In genomic region chr16:27191352-27191924, GRCh38 we compare ENCODE assay signal across 16 cellular contexts. TPM values are rescaled to one million over a fixed set of nuclear protein-coding genes. Genes with fewer than 3 reads are reported as not detected.
DNase-seq lines count a peak whose midpoint lies in the region; ATAC-seq, FAIRE-seq and TF ChIP-seq lines count a peak whose summit lies in the region.
"Had no signal": no experiment of that assay in that cellular context is flagged by ENCODE, and none has a peak within 500 bp of the region (broad histone marks: within the 10 kb centered on the region; RNA-seq: fewer than 3 reads in every experiment).

No MANE protein-coding gene starts in this region.

- H3K4me2 ChIP-seq in HepG2 (ENCODE audit: low read depth, low read length) (no peak overlapping the region), PC-9 (no peak overlapping the region)
- H3K4me2 ChIP-seq: BLaER1 had no signal

- H3K27me3 ChIP-seq in HepG2 (ENCODE audit: control insufficient read depth in 1 of 2, insufficient read depth in 2 of 2, low read length in 2 of 2) (peaks cover 0 to 8% of the 10 kb centered on the region in 2 experiments; a peak in 2 of 5 replicates), right lobe of liver (no peaks in the 10 kb centered on the region), PC-9 (ENCODE audit: insufficient read depth, low read depth) (peaks cover 44% of the 10 kb centered on the region)
- H3K27me3 ChIP-seq: BLaER1 had no signal

- intact Hi-C loops in HepG2 (cut with micrococcal nuclease; ENCODE audit: unreplicated experiment) (no loop called here), right lobe of liver (cut with DNase I) (no loop called here), PC-9 (cut with micrococcal nuclease; ENCODE audit: unreplicated experiment) (no loop called here)

- H3K36me3 ChIP-seq in HepG2 (replicated peaks in 1 of 2; ENCODE audit: control insufficient read depth in 1 of 2, insufficient read depth in 2 of 2, low read length in 2 of 2) (no peaks in the 10 kb centered on the region), right lobe of liver (no peaks in the 10 kb centered on the region), PC-9 (ENCODE audit: low read depth) (no peaks in the 10 kb centered on the region)
- H3K36me3 ChIP-seq: BLaER1 had no signal

- TF ChIP-seq RAD21 in HepG2 (CRISPR knock-in tag; IDR thresholded peaks at IDR 0.05) (no peak), Ishikawa (IDR thresholded peaks at IDR 0.05; ENCODE audit: low read depth) (no peak)

- in situ Hi-C loops in HepG2 (cut with HindIII; ENCODE audit: extremely low pct_ligation_motif_present, low pct_unique_long_range_greater_than_20kb), result no loop called here

- no peaks in the 10 kb centered on the region for H3K9me3 ChIP-seq in HepG2 (ENCODE audit: low read length)
- H3K9me3 ChIP-seq in right lobe of liver, result no peaks in the 10 kb centered on the region
- H3K9me3 ChIP-seq in PC-9 (ENCODE audit: insufficient read depth, low read depth), result no peaks in the 10 kb centered on the region

- DNase-seq in HepG2 (ENCODE audit: low spot score) (no peak), right lobe of liver (no peak), left kidney (ENCODE audit: low read depth, low spot score) (peak; percentile 8), putamen (ENCODE audit: low spot score) (no peak), PC-9 (no peak)
- DNase-seq: 8988T; Calu3; CD8-positive, alpha-beta T cell; DMS79 treated with DMSO at 0.1 percent for 48 hours; GF-D8; HCEC 1CT had no signal

- POLR2A ChIA-PET in HepG2 (lab: Yijun Ruan, JAX), result interaction anchor here (5.9 kb wide), 1 partner anchor 13 kb away, joined by 34 read pairs; the partner anchor contains the start of gene KDM8
- POLR2A ChIA-PET in PC-9 (lab: Charles Lee; ENCODE audit: unreplicated experiment), result no interaction called here

- H2AFZ ChIP-seq in HepG2 (ENCODE audit: low read length), result no peak overlapping the region
- no peak overlapping the region for H2AFZ ChIP-seq in PC-9

- FAIRE-seq in HepG2 (lab: Jason Lieb, UNC), result peak; percentile 12
- FAIRE-seq: H54 had no signal

- H3K27ac ChIP-seq in HepG2 (ENCODE audit: extremely low read length, insufficient read depth, low read length) (no peak overlapping the region), right lobe of liver (no peak overlapping the region), PC-9 (no peak overlapping the region)
- H3K27ac ChIP-seq: BLaER1, HL-60 had no signal

- TF ChIP-seq CTCF in HepG2 (CRISPR knock-in tag; IDR thresholded peaks at IDR 0.05) (no peak), right lobe of liver (IDR thresholded peaks at IDR 0.05) (no peak), PC-9 (conservative IDR thresholded peaks at IDR 0.05) (no peak)

- H3K9ac ChIP-seq in HepG2 (ENCODE audit: insufficient read depth, low read depth, low read length), result no peak overlapping the region
- H3K9ac ChIP-seq: BLaER1 had no signal

- H3K4me1 ChIP-seq in HepG2 (ENCODE audit: insufficient read depth, low read length), result peaks cover 14% of the 10 kb centered on the region
- H3K4me1 ChIP-seq in right lobe of liver, result peaks cover 0 to 9% (median 0%) of the 10 kb centered on the region in 4 donors
- no peaks in the 10 kb centered on the region for H3K4me1 ChIP-seq in PC-9 (replicated peaks; ENCODE audit: insufficient read depth)

- H3K79me2 ChIP-seq in HepG2 (ENCODE audit: insufficient read depth, low read length), result no peaks in the 10 kb centered on the region
- H3K79me2 ChIP-seq in PC-9 (ENCODE audit: low read depth), result no peaks in the 10 kb centered on the region

- no peak for TF ChIP-seq POLR2A in HepG2 (IDR thresholded peaks at IDR 0.05; ENCODE audit: insufficient read depth in 1 of 2, low read depth in 2 of 2, low read length in 2 of 2)
- TF ChIP-seq POLR2A in right lobe of liver (IDR thresholded peaks at IDR 0.05), result no peak

- H4K20me1 ChIP-seq in HepG2 (ENCODE audit: insufficient read depth, low read length), result no peaks in the 10 kb centered on the region
- H4K20me1 ChIP-seq in PC-9 (ENCODE audit: insufficient read depth), result no peaks in the 10 kb centered on the region
- H4K20me1 ChIP-seq: BLaER1 had no signal

- ATAC-seq in HepG2, result no peak
- ATAC-seq in right lobe of liver, result no peak
- ATAC-seq in HG02973 (IDR thresholded peaks at IDR 0.05; ENCODE audit: unreplicated experiment), result no peak
- ATAC-seq: CD8-positive, alpha-beta T cell had no signal

- CTCF ChIA-PET in HepG2 (lab: Yijun Ruan, JAX; ENCODE audit: low intra/inter-chr PET ratio, low total read pairs), result no interaction called here
- CTCF ChIA-PET in PC-9 (lab: Charles Lee), result no interaction called here

- H3F3A ChIP-seq in PC-9 (ENCODE audit: insufficient read depth, low read depth), result no peaks in the 10 kb centered on the region

- TF ChIP-seq EP300 in HepG2 (IDR thresholded peaks at IDR 0.05; ENCODE audit: low read depth in 2 of 2, low read length in 2 of 2), result no peak
- TF ChIP-seq EP300 in HepG2 (CRISPR knock-in tag; IDR thresholded peaks at IDR 0.05; ENCODE audit: borderline replicate concordance), result no peak
- TF ChIP-seq EP300 in Ishikawa (IDR thresholded peaks at IDR 0.05; ENCODE audit: borderline replicate concordance), result no peak

- no TSS peak for BruUV-seq in HepG2 (replicated peaks; lab: Mats Ljungman, UMichigan)
- BruUV-seq in PC-9 (replicated peaks; lab: Mats Ljungman, UMichigan), result no TSS peak

- WGBS in HepG2 (ENCODE audit: low lambda C conversion rate), result 18% methylated on average over 7 of the region's 7 CpGs
- WGBS in right lobe of liver (ENCODE audit: insufficient coverage, low coverage, low lambda C conversion rate, missing lambda C conversion rate), result 60% methylated on average over 4 of the region's 7 CpGs

- no peak overlapping the region for H3K4me3 ChIP-seq in HepG2 (replicated peaks in 1 of 3; ENCODE audit: insufficient read depth in 1 of 3, low read depth in 2 of 3, low read length in 3 of 3)
- no peak overlapping the region for H3K4me3 ChIP-seq in right lobe of liver
- H3K4me3 ChIP-seq in PC-9, result no peak overlapping the region
- H3K4me3 ChIP-seq: BLaER1 had no signal

- H3K9me2 ChIP-seq in PC-9 (ENCODE audit: insufficient read depth), result no peaks in the 10 kb centered on the region

TF ChIP-seq in HepG2, 621 proteins besides CTCF, POLR2A, EP300 and RAD21 (continues in another document):
- TF ChIP-seq ATF4 (CRISPR knock-in tag; IDR thresholded peaks at IDR 0.05) (peak in 1 of 2 experiments; percentile 45; a peak in 1 of 4 replicates), CEBPG (CRISPR knock-in tag; IDR thresholded peaks at IDR 0.05) (peak; percentile 32; the same call in 1 of the 2 replicates), CEBPB (IDR thresholded peaks at IDR 0.05; ENCODE audit: borderline replicate concordance, low read depth, low read length) (peak; percentile 82)

TF ChIP-seq in Ishikawa, 13 proteins besides CTCF, POLR2A, EP300 and RAD21:
- TF ChIP-seq CEBPB (IDR thresholded peaks at IDR 0.05), result 0 out of 2 replicates have a peak, but pooled peaks have one; percentile 12
- TF ChIP-seq ZBTB7A (IDR thresholded peaks at IDR 0.05; ENCODE audit: low read depth), result no peak
- TF ChIP-seq CREB1 (IDR thresholded peaks at IDR 0.05; ENCODE audit: low read depth), result no peak
- no peak for TF ChIP-seq TCF12 (IDR thresholded peaks at IDR 0.05; ENCODE audit: low read depth)
- no peak for TF ChIP-seq TEAD4 (IDR thresholded peaks at IDR 0.05)

RNA-seq across cellular contexts. Expression of gene KDM8, which starts 11.9 kb away (rescaled TPM):
- total RNA-seq in HepG2 (2016; rRNA removed; fragmentation: Illumina TruSeq; extraction: Trizol), result 5.2 and 8.6 TPM in 2 replicates
- total RNA-seq in HepG2 (2016; cell fraction: cytosol; rRNA removed; fragmentation: Illumina TruSeq; extraction: Trizol; ENCODE audit: low read depth), result 4.8 and 8.6 TPM in 2 replicates
- total RNA-seq in HepG2 (2016; cell fraction: insoluble cytoplasmic fraction; rRNA removed; fragmentation: Illumina TruSeq; extraction: Trizol), result 6.8 and 8.9 TPM in 2 replicates
- total RNA-seq in HepG2 (2016; cell fraction: membrane; rRNA removed; fragmentation: Illumina TruSeq; extraction: Trizol), result 5.4 and 6.5 TPM in 2 replicates
- 10.5 and 11.8 TPM in 2 replicates for total RNA-seq in HepG2 (2016; cell fraction: nucleus; rRNA removed; fragmentation: Illumina TruSeq; extraction: Trizol)
- 3.3 and 4.0 TPM in 2 replicates for polyA plus RNA-seq in HepG2 (2011; rRNA removed)
- 1.7 and 1.8 TPM in 2 replicates for polyA plus RNA-seq in HepG2 (2011; cell fraction: cytosol; rRNA removed)
- polyA plus RNA-seq in HepG2 (2011; cell fraction: nucleus; rRNA removed), result 18.0 and 23.0 TPM in 2 replicates
- 3.3 and 3.7 TPM in 2 replicates for polyA plus RNA-seq in HepG2 (2012)
- 1.4 and 2.0 TPM in 2 replicates for polyA plus RNA-seq in HepG2 (2016; cell fraction: cytosol; fragmentation: Illumina TruSeq; extraction: Trizol; ENCODE audit: low read depth)
- 8.2 and 9.2 TPM in 2 replicates for polyA plus RNA-seq in HepG2 (2016; cell fraction: insoluble cytoplasmic fraction; fragmentation: Illumina TruSeq; extraction: Trizol; ENCODE audit: low read depth)
- 2.7 and 2.8 TPM in 2 replicates for polyA plus RNA-seq in HepG2 (2016; cell fraction: membrane; fragmentation: Illumina TruSeq; extraction: Trizol; ENCODE audit: low read depth)
- 14.1 and 16.6 TPM in 2 replicates for polyA plus RNA-seq in HepG2 (2016; cell fraction: nucleus; fragmentation: Illumina TruSeq; extraction: Trizol; ENCODE audit: insufficient read depth, low read depth)
- polyA minus RNA-seq in HepG2 (2011; rRNA and poly(A)+ RNA removed; ENCODE audit: low replicate concordance), result 8.5 and 15.7 TPM in 2 replicates
- 1.7 and 2.4 TPM in 2 replicates for polyA minus RNA-seq in HepG2 (2011; cell fraction: cytosol; rRNA and poly(A)+ RNA removed)
- polyA minus RNA-seq in HepG2 (2011; cell fraction: nucleus; rRNA and poly(A)+ RNA removed), result 13.1 and 14.7 TPM in 2 replicates
- total RNA-seq in right lobe of liver, result 100 to 1,000 TPM in 1 of 6 experiments, 10 to 100 TPM in 5; 11.2 to 153 (median 66.7) TPM
- total RNA-seq in PC-9 (2021), result 5.1 and 7.2 TPM in 2 replicates
